In the genomic region with DNA sequence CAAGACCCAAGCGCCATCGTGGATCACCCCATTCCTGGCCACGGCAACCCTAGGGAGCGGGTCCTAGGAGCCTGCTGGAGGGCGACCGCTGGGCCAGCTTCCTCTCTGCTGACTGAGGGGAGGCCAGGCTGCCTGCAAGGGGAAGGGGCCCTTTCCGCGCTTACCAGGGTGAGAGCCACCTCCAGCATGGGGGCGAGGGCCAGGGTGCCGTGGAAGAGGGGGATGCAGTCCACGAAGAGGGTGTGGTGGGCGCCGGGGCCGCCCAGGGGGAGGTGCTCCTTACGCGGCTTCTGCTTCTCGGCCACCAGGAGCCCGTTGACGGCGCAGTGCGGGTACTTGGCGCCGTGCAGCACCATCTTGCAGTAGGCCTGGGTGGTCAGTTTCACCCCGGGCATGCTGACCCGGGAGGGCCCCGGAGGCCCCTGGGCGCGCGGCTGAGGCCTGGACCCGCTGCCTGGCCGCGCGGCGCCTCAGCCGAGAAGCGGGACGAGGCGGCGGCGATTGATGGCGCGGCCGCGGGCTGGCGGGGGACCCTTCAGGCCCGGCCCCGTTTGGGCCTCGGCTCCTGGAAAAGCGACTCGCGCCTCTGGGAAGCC, we compare ENCODE assay signal across 8 cellular contexts. TPM values are rescaled to one million over a fixed set of nuclear protein-coding genes. Genes with fewer than 3 reads are reported as not detected.
DNase-seq lines count a peak whose midpoint lies in the region; ATAC-seq, FAIRE-seq and TF ChIP-seq lines count a peak whose summit lies in the region.

No MANE protein-coding gene starts in this region.

- H3K36me3 ChIP-seq in OCI-LY7 (ENCODE audit: insufficient read depth, low read length) (peaks cover 73% of the 10 kb centered on the region), astrocyte (ENCODE audit: insufficient read depth, low read length) (peaks cover 34% of the 10 kb centered on the region)

- H3K27ac ChIP-seq in OCI-LY7 (ENCODE audit: low read depth, low read length, poor library complexity, severe bottlenecking), result peak overlapping the region; percentile 53
- H3K27ac ChIP-seq in astrocyte (ENCODE audit: low read depth, low read length), result peak overlapping the region; percentile 90

- peak overlapping the region; percentile 95 for H3K4me3 ChIP-seq in OCI-LY7 (ENCODE audit: low read depth, low read length, poor library complexity, severe bottlenecking)
- H3K4me3 ChIP-seq in astrocyte (ENCODE audit: insufficient read depth, low read depth, low read length), result peak overlapping the region; percentile 94

- no peaks in the 10 kb centered on the region for H3K9me3 Mint-ChIP-seq in astrocyte (ENCODE audit: unreplicated experiment)

- H3K9me2 ChIP-seq in OCI-LY7 (ENCODE audit: insufficient read depth, low read length), result no peaks in the 10 kb centered on the region

- H3K79me2 ChIP-seq in OCI-LY7 (ENCODE audit: insufficient read depth, low read depth, low read length) (peaks cover 68% of the 10 kb centered on the region), astrocyte (ENCODE audit: insufficient read depth, low read length) (peaks cover 98% of the 10 kb centered on the region)

- intact Hi-C loops in OCI-LY7 (cut with micrococcal nuclease; ENCODE audit: unreplicated experiment), result loop anchor here (2.0 kb wide), 1 partner anchor 40 kb away; no protein-coding TSS in a partner anchor

- peaks cover 25% of the 10 kb centered on the region for H3K4me1 Mint-ChIP-seq in astrocyte (ENCODE audit: low read depth, unreplicated experiment)

- peak overlapping the region; percentile 93 for H3K4me2 ChIP-seq in OCI-LY7 (ENCODE audit: low read length)
- H3K4me2 ChIP-seq in astrocyte (ENCODE audit: low read length), result peak overlapping the region; percentile 98

- ATAC-seq in HG02623 (IDR thresholded peaks at IDR 0.05; ENCODE audit: unreplicated experiment), result peak; percentile 24

- H4K20me1 ChIP-seq in OCI-LY7 (ENCODE audit: insufficient read depth, low read length) (peaks cover 39% of the 10 kb centered on the region), astrocyte (ENCODE audit: insufficient read depth, low read length) (peaks cover 86% of the 10 kb centered on the region)

- no peak for FAIRE-seq in astrocyte (lab: Jason Lieb, UNC)

- peak overlapping the region; percentile 93 for H3K9ac ChIP-seq in astrocyte (ENCODE audit: low read length)

- TF ChIP-seq CTCF in OCI-LY7 (conservative IDR thresholded peaks at IDR 0.05; ENCODE audit: low read length), result no peak
- TF ChIP-seq CTCF in astrocyte (IDR thresholded peaks at IDR 0.05; ENCODE audit: insufficient read depth, low read depth, low read length), result no peak

- H3K27me3 ChIP-seq in astrocyte (ENCODE audit: insufficient read depth, low read length), result no peaks in the 10 kb centered on the region

- H2AFZ ChIP-seq in OCI-LY7 (ENCODE audit: low read length), result peak overlapping the region; percentile 59
- peak overlapping the region; percentile 70 for H2AFZ ChIP-seq in astrocyte (ENCODE audit: low read depth, low read length)

- DNase-seq in NCI-H748 (lab: John Stamatoyannopoulos, UW; ENCODE audit: unreplicated experiment) (peak; percentile 33), NCI-H748 treated with DMSO at 0.1 percent for 48 hours (lab: John Stamatoyannopoulos, UW) (no peak), OCI-LY7 (ENCODE audit: low spot score) (peak; percentile 34), astrocyte (ENCODE audit: low read depth) (peak; percentile 16), iPS-NIHi11 (ENCODE audit: low spot score) (peak; percentile 73), NK-92 (lab: John Stamatoyannopoulos, UW; ENCODE audit: unreplicated experiment) (no peak)
- DNase-seq in stimulated activated CD4-positive, alpha-beta T cell treated with anti-CD3 and anti-CD28 coated beads, Interleukin-1b, Interleukin-23, amount 100 ng/mL, for 48 hours, result peak; percentile 36

- no TSS peak for BruUV-seq in OCI-LY7 (replicated peaks; lab: Mats Ljungman, UMichigan)

- H3K4me3 Mint-ChIP-seq in astrocyte (ENCODE audit: unreplicated experiment), result peak overlapping the region; percentile 97

- peak overlapping the region; percentile 94 for H3K27ac Mint-ChIP-seq in astrocyte (ENCODE audit: unreplicated experiment)

- H3K9me3 ChIP-seq in OCI-LY7 (ENCODE audit: low read length), result no peaks in the 10 kb centered on the region
- H3K9me3 ChIP-seq in astrocyte (ENCODE audit: insufficient read depth, low read depth, low read length), result no peaks in the 10 kb centered on the region

- H3K36me3 Mint-ChIP-seq in astrocyte (ENCODE audit: low read depth, unreplicated experiment), result peaks cover 27% of the 10 kb centered on the region

- POLR2A ChIA-PET in OCI-LY7 (lab: Charles Lee), result interaction anchor here (0.6 to 0.9 kb wide), 2 partner anchors 51 to 183 kb away, joined by 3 to 5 read pairs; no protein-coding TSS in a partner anchor

- no peaks in the 10 kb centered on the region for H3K27me3 Mint-ChIP-seq in astrocyte (ENCODE audit: low read depth, unreplicated experiment)

- CTCF ChIA-PET in OCI-LY7 (lab: Charles Lee; ENCODE audit: unreplicated experiment), result no interaction called here

- peaks cover 23% of the 10 kb centered on the region for H3K4me1 ChIP-seq in OCI-LY7 (ENCODE audit: insufficient read depth, low read length, poor library complexity, severe bottlenecking)
- peaks cover 7% of the 10 kb centered on the region for H3K4me1 ChIP-seq in astrocyte (ENCODE audit: insufficient read depth, low read length)

RNA-seq across cellular contexts. Expression of gene EMC8, which starts 0.3 kb away (rescaled TPM):
- total RNA-seq in OCI-LY7 (2014; rRNA removed; shearing (Covaris generic)), result 37.6 and 54.0 TPM in 2 replicates
- total RNA-seq in OCI-LY7 (2022) (47.5 and 54.4 TPM in 2 replicates), astrocyte (41.3 and 42.7 TPM in 2 replicates)

RNA-seq across cellular contexts. Expression of gene COX4I1, which starts 0.5 kb away (rescaled TPM):
- 569 and 633 TPM in 2 replicates for total RNA-seq in OCI-LY7 (2014; rRNA removed; shearing (Covaris generic))
- 542 and 581 TPM in 2 replicates for total RNA-seq in OCI-LY7 (2022)
- total RNA-seq in astrocyte, result 453 and 459 TPM in 2 replicates

RNA-seq across cellular contexts. Expression of gene C16orf74, which starts 48.1 kb away (rescaled TPM):
- total RNA-seq in OCI-LY7 (2014; rRNA removed; shearing (Covaris generic)), result 6.8 and 12.1 TPM in 2 replicates
- total RNA-seq in OCI-LY7 (2022) (7.5 and 9.7 TPM in 2 replicates), astrocyte (2.6 and 4.7 TPM in 2 replicates)

Comparison
In these comparisons a context has a peak if more than half of its experiments do, and no peak if none do; other contexts are left out.
1. DNase-seq: peak in NCI-H748 (single experiment), OCI-LY7 (single experiment), astrocyte (single experiment), iPS-NIHi11 (single experiment) and stimulated activated CD4-positive, alpha-beta T cell treated with anti-CD3 and anti-CD28 coated beads, Interleukin-1b, Interleukin-23, amount 100 ng/mL, for 48 hours (single experiment); none in NCI-H748 treated with DMSO at 0.1 percent for 48 hours (single experiment) and NK-92 (single experiment).